ENCODE assay signal across 30 cellular contexts in genomic region chr2:125543968-125544514, GRCh38.
"Had no signal": no experiment of that assay in that cellular context is flagged by ENCODE, and none has a peak within 500 bp of the region (broad histone marks: within the 10 kb centered on the region; RNA-seq: fewer than 3 reads in every experiment).

No MANE protein-coding gene starts in this region.

- H3K4me1 Mint-ChIP-seq: activated naive CD8-positive, alpha-beta T cell treated with anti-CD3 and anti-CD28 coated beads for 36 hours; memory B cell; naive thymus-derived CD8-positive, alpha-beta T cell; neural crest cell; stimulated activated naive B cell treated with anti-CD40 and anti-IgM and Interleukin-4, amounts not matched to agents 10 μg/mL and 1 μg/mL and 100 μg/mL, for 72 hours had no signal

- H3K27me3 Mint-ChIP-seq: activated naive CD8-positive, alpha-beta T cell treated with anti-CD3 and anti-CD28 coated beads for 36 hours; effector memory CD8-positive, alpha-beta T cell; memory B cell; naive thymus-derived CD8-positive, alpha-beta T cell; stimulated activated naive B cell treated with anti-CD40 and anti-IgM and Interleukin-4, amounts not matched to agents 10 μg/mL and 1 μg/mL and 100 μg/mL, for 72 hours had no signal

- H3K79me2 ChIP-seq: parathyroid adenoma had no signal

- H3K27ac ChIP-seq: adrenal gland, ascending aorta, coronary artery, gastroesophageal sphincter, parathyroid adenoma, psoas muscle, stomach, suprapubic skin, tibial artery, upper lobe of right lung had no signal

- H3K4me3 ChIP-seq: adrenal gland, ascending aorta, coronary artery, gastroesophageal sphincter, psoas muscle, stomach, suprapubic skin, tibial artery, upper lobe of right lung had no signal

- H3K4me1 ChIP-seq: adrenal gland, ascending aorta, gastroesophageal sphincter, parathyroid adenoma, psoas muscle, stomach, suprapubic skin, tibial artery, upper lobe of right lung had no signal

- H3K4me3 Mint-ChIP-seq: activated naive CD4-positive, alpha-beta T cell treated with anti-CD3 and anti-CD28 coated beads for 36 hours; activated naive CD8-positive, alpha-beta T cell treated with anti-CD3 and anti-CD28 coated beads for 36 hours; activated T-cell treated with anti-CD3 and anti-CD28 coated beads, Interleukin-2, amount 50 U/mL, for 72 hours; brain; effector memory CD8-positive, alpha-beta T cell; memory B cell; naive thymus-derived CD8-positive, alpha-beta T cell; neural crest cell; stimulated activated naive B cell treated with anti-CD40 and anti-IgM and Interleukin-4, amounts not matched to agents 10 μg/mL and 1 μg/mL and 100 μg/mL, for 72 hours had no signal

- FAIRE-seq: endothelial cell of umbilical vein, keratinocyte had no signal

- DNase-seq: activated CD4-positive, alpha-beta T cell treated with anti-CD3 and anti-CD28 coated beads for 4 hours; activated CD4-positive, alpha-beta T cell treated with anti-CD3 and anti-CD28 coated beads, Interleukin-2, amount 50 U/mL, for 4 hours; activated effector memory CD4-positive, alpha-beta T cell treated with Interleukin-2 at 50 U/mL for 16 hours; activated naive CD4-positive, alpha-beta T cell treated with anti-CD3 and anti-CD28 coated beads for 36 hours; activated naive CD8-positive, alpha-beta T cell treated with anti-CD3 and anti-CD28 coated beads for 36 hours; activated T-cell treated with anti-CD3 and anti-CD28 coated beads for 4 hours; activated T-cell treated with anti-CD3 and anti-CD28 coated beads, Interleukin-2, amount 50 U/mL, for 72 hours; adrenal gland; effector memory CD8-positive, alpha-beta T cell; hippocampal formation; midbrain; naive thymus-derived CD8-positive, alpha-beta T cell; nucleus accumbens; psoas muscle; stimulated activated CD4-positive, alpha-beta T cell treated with anti-CD3 and anti-CD28 coated beads, Interleukin-15, amount 100 ng/mL, for 24 hours; stimulated activated CD4-positive, alpha-beta T cell treated with anti-CD3 and anti-CD28 coated beads, Interleukin-2, amount 100 ng/mL, for 24 hours; stimulated activated naive B cell treated with anti-CD40 and anti-IgM and Interleukin-4, amounts not matched to agents 10 μg/mL and 1 μg/mL and 100 μg/mL, for 72 hours; stomach; tibial artery; upper lobe of right lung had no signal

- H3K27ac Mint-ChIP-seq: activated naive CD4-positive, alpha-beta T cell treated with anti-CD3 and anti-CD28 coated beads for 36 hours; activated naive CD8-positive, alpha-beta T cell treated with anti-CD3 and anti-CD28 coated beads for 36 hours; activated T-cell treated with anti-CD3 and anti-CD28 coated beads, Interleukin-2, amount 50 U/mL, for 72 hours; effector memory CD8-positive, alpha-beta T cell; memory B cell; naive thymus-derived CD8-positive, alpha-beta T cell; stimulated activated naive B cell treated with anti-CD40 and anti-IgM and Interleukin-4, amounts not matched to agents 10 μg/mL and 1 μg/mL and 100 μg/mL, for 72 hours had no signal

- H3K9me3 ChIP-seq: adrenal gland, ascending aorta, gastroesophageal sphincter, psoas muscle, stomach, tibial artery, upper lobe of right lung had no signal

- H3K36me3 ChIP-seq: adrenal gland, ascending aorta, gastroesophageal sphincter, stomach, suprapubic skin, tibial artery, upper lobe of right lung had no signal

- H3K9ac ChIP-seq: parathyroid adenoma had no signal

- H2AFZ ChIP-seq: parathyroid adenoma had no signal

- H3K27me3 ChIP-seq: adrenal gland, ascending aorta, gastroesophageal sphincter, stomach, suprapubic skin, tibial artery, upper lobe of right lung had no signal

- H3K36me3 Mint-ChIP-seq: activated naive CD8-positive, alpha-beta T cell treated with anti-CD3 and anti-CD28 coated beads for 36 hours; brain; memory B cell; naive thymus-derived CD8-positive, alpha-beta T cell; stimulated activated naive B cell treated with anti-CD40 and anti-IgM and Interleukin-4, amounts not matched to agents 10 μg/mL and 1 μg/mL and 100 μg/mL, for 72 hours had no signal

- ATAC-seq: activated T-cell treated with anti-CD3 and anti-CD28 coated beads, Interleukin-2, amount 50 U/mL, for 72 hours; effector memory CD8-positive, alpha-beta T cell; gastroesophageal sphincter; naive thymus-derived CD8-positive, alpha-beta T cell; psoas muscle; stimulated activated naive B cell treated with anti-CD40 and anti-IgM and Interleukin-4, amounts not matched to agents 10 μg/mL and 1 μg/mL and 100 μg/mL, for 72 hours; upper lobe of right lung had no signal
